Comparison of ENCODE assay signal across 1 cellular context in the genomic region with DNA sequence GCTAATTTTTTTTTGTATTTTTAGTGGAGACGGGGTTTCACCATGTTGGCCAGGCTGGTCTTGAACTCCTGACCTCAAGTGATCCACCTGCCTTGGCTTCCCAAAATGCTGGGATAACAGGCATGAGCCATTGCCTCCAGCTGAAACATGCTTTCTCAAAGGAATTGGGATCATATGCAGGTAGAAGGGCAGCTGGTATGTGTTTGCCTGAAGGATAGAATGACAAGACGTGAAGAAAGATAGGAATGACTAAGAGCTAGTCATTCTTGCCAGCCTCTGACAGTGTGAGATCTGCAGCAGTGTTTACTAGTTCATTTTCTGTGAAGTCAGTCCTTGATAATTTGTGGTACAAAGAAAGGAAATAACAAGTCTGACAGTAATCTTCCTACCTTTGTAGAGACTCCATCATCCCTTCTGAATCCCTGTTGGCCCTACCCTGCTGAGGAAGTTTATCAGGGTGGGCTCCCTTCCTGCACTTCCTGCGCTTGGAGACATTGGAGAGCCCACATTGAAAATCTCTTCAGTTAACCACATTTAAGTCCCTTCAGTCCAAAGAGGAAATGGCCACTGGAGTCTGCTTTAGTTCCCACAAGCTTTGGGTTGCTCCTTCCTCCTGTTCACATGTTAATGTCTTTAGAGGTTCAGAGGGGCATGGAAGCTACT.
TF ChIP-seq lines count a peak whose summit lies in the region.

No MANE protein-coding gene starts in this region.

TF ChIP-seq in H1, 55 proteins besides CTCF, POLR2A, EP300 and RAD21:
- TF ChIP-seq SRF (IDR thresholded peaks at IDR 0.05; ENCODE audit: low read depth, low read length) (no peak), BRCA1 (IDR thresholded peaks at IDR 0.05; ENCODE audit: low read depth, low read length) (no peak), EZH2 (IDR thresholded peaks at IDR 0.05; ENCODE audit: low read depth, low read length, severe bottlenecking) (no peak), CBX8 (IDR thresholded peaks at IDR 0.05; ENCODE audit: borderline replicate concordance, low read depth, low read length) (no peak), PHF8 (conservative IDR thresholded peaks at IDR 0.05; ENCODE audit: low read depth, low read length) (no peak), ASH2L (IDR thresholded peaks at IDR 0.05; ENCODE audit: low read length) (no peak), RBBP5 (IDR thresholded peaks at IDR 0.05; ENCODE audit: borderline replicate concordance, low read depth, low read length) (no peak), NANOG (IDR thresholded peaks at IDR 0.05; ENCODE audit: insufficient read depth, low read depth, low read length, poor library complexity, severe bottlenecking) (no peak), RXRA (IDR thresholded peaks at IDR 0.05; ENCODE audit: insufficient read depth, low read depth, low read length) (no peak), CEBPB (IDR thresholded peaks at IDR 0.05; ENCODE audit: low read depth, low read length) (no peak), CHD2 (IDR thresholded peaks at IDR 0.05; ENCODE audit: low read length) (no peak), SP4 (IDR thresholded peaks at IDR 0.05; ENCODE audit: low read length) (no peak), HDAC6 (IDR thresholded peaks at IDR 0.05; ENCODE audit: low read depth, low read length) (no peak), ZNF274 (IDR thresholded peaks at IDR 0.05; ENCODE audit: borderline replicate concordance, extremely low read depth, low read length) (no peak)
- TF ChIP-seq, protein P1, sequence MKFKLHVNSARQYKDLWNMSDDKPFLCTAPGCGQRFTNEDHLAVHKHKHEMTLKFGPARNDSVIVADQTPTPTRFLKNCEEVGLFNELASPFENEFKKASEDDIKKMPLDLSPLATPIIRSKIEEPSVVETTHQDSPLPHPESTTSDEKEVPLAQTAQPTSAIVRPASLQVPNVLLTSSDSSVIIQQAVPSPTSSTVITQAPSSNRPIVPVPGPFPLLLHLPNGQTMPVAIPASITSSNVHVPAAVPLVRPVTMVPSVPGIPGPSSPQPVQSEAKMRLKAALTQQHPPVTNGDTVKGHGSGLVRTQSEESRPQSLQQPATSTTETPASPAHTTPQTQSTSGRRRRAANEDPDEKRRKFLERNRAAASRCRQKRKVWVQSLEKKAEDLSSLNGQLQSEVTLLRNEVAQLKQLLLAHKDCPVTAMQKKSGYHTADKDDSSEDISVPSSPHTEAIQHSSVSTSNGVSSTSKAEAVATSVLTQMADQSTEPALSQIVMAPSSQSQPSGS (IDR thresholded peaks at IDR 0.05; ENCODE audit: low read length) = no peak
